In genomic region chr14:102829106-102829505, GRCh38 we compare ENCODE assay signal across 16 cellular contexts. TPM values are rescaled to one million over a fixed set of nuclear protein-coding genes. Genes with fewer than 3 reads are reported as not detected.
DNase-seq lines count a peak whose midpoint lies in the region; ATAC-seq and TF ChIP-seq lines count a peak whose summit lies in the region.
"Had no signal": no experiment of that assay in that cellular context is flagged by ENCODE, and none has a peak within 500 bp of the region (broad histone marks: within the 10 kb centered on the region; RNA-seq: fewer than 3 reads in every experiment).

No MANE protein-coding gene starts in this region.

- ATAC-seq in activated T-cell treated with anti-CD3 and anti-CD28 coated beads, Interleukin-2, amount 50 U/mL, for 72 hours (replicated peaks in 1 of 2), result no peak
- no peak for ATAC-seq in WTC11
- ATAC-seq in left colon, result no peak
- ATAC-seq in left lobe of liver, result no peak
- ATAC-seq: body of pancreas had no signal

- H3K27me3 Mint-ChIP-seq in activated T-cell treated with anti-CD3 and anti-CD28 coated beads, Interleukin-2, amount 50 U/mL, for 72 hours (ENCODE audit: low read depth), result no peaks in the 10 kb centered on the region
- no peaks in the 10 kb centered on the region for H3K27me3 Mint-ChIP-seq in WTC11 (ENCODE audit: low read depth)

- no peak overlapping the region for H3K27ac Mint-ChIP-seq in activated T-cell treated with anti-CD3 and anti-CD28 coated beads, Interleukin-2, amount 50 U/mL, for 72 hours
- H3K27ac Mint-ChIP-seq in WTC11, result peak overlapping the region; percentile 59; the same call in 1 of the 2 replicates

- H3K4me1 Mint-ChIP-seq in activated T-cell treated with anti-CD3 and anti-CD28 coated beads, Interleukin-2, amount 50 U/mL, for 72 hours (ENCODE audit: low read depth), result peaks cover 88% of the 10 kb centered on the region
- H3K4me1 Mint-ChIP-seq in WTC11, result peaks cover 76% of the 10 kb centered on the region

- H3K36me3 Mint-ChIP-seq in activated T-cell treated with anti-CD3 and anti-CD28 coated beads, Interleukin-2, amount 50 U/mL, for 72 hours (ENCODE audit: insufficient read depth in 2 of 2), result peaks cover 16 to 38% of the 10 kb centered on the region in 2 donors
- H3K36me3 Mint-ChIP-seq in WTC11, result no peaks in the 10 kb centered on the region

- H3K9me3 Mint-ChIP-seq in activated T-cell treated with anti-CD3 and anti-CD28 coated beads, Interleukin-2, amount 50 U/mL, for 72 hours, result no peaks in the 10 kb centered on the region
- H3K9me3 Mint-ChIP-seq in WTC11, result no peaks in the 10 kb centered on the region
- H3K9me3 Mint-ChIP-seq: immature natural killer cell had no signal

- H3K4me3 Mint-ChIP-seq in activated T-cell treated with anti-CD3 and anti-CD28 coated beads, Interleukin-2, amount 50 U/mL, for 72 hours, result peak overlapping the region; percentile 56 to 71
- no peak overlapping the region for H3K4me3 Mint-ChIP-seq in WTC11

- POLR2A ChIA-PET in WTC11 (lab: Charles Lee), result no interaction called here

- intact Hi-C loops in left colon (cut with DNase I, micrococcal nuclease), result no loop called here

- CTCF ChIA-PET in WTC11 (lab: Charles Lee), result interaction anchor here (0.9 to 1.6 kb wide), 2 partner anchors 134 to 276 kb away, joined by 3 to 6 read pairs; no protein-coding TSS in a partner anchor

- DNase-seq in activated T-cell treated with anti-CD3 and anti-CD28 coated beads, Interleukin-2, amount 50 U/mL, for 72 hours, result no peak
- DNase-seq in activated T-cell treated with anti-CD3 and anti-CD28 coated beads for 4 hours, result no peak
- no peak for DNase-seq in WTC11 (ENCODE audit: low spot score)
- DNase-seq in fibroblast of the conjunctiva (ENCODE audit: low read depth), result peak; percentile 41
- no peak for DNase-seq in left colon
- DNase-seq in HuH-7.5 (ENCODE audit: low spot score), result no peak
- no peak for DNase-seq in left lobe of liver (ENCODE audit: low spot score)
- DNase-seq in NCI-H82 (lab: John Stamatoyannopoulos, UW), result no peak
- DNase-seq: activated naive CD4-positive, alpha-beta T cell treated with Interleukin-2 at 50 U/mL for 16 hours; body of pancreas; GOT3; immature natural killer cell; MM.1S; NCI-H226; stimulated activated CD4-positive, alpha-beta T cell treated with anti-CD3 and anti-CD28 coated beads, Interleukin-4, amount 100 ng/mL, for 24 hours; trophoblast cell had no signal

- no peak for TF ChIP-seq CTCF in WTC11 (IDR thresholded peaks at IDR 0.05)

TF ChIP-seq in WTC11, 78 proteins besides CTCF, POLR2A, EP300 and RAD21:
- TF ChIP-seq MXD4 (CRISPR knock-in tag; IDR thresholded peaks at IDR 0.05; ENCODE audit: borderline replicate concordance), result no peak
- TF ChIP-seq CBFB (CRISPR knock-in tag; IDR thresholded peaks at IDR 0.05; ENCODE audit: low read depth), result no peak
- no peak for TF ChIP-seq ZNF416 (CRISPR knock-in tag; IDR thresholded peaks at IDR 0.05)
- no peak for TF ChIP-seq SOX15 (CRISPR knock-in tag; IDR thresholded peaks at IDR 0.05)
- TF ChIP-seq GABPB1 (CRISPR knock-in tag; IDR thresholded peaks at IDR 0.05), result no peak
- TF ChIP-seq, protein P1, sequence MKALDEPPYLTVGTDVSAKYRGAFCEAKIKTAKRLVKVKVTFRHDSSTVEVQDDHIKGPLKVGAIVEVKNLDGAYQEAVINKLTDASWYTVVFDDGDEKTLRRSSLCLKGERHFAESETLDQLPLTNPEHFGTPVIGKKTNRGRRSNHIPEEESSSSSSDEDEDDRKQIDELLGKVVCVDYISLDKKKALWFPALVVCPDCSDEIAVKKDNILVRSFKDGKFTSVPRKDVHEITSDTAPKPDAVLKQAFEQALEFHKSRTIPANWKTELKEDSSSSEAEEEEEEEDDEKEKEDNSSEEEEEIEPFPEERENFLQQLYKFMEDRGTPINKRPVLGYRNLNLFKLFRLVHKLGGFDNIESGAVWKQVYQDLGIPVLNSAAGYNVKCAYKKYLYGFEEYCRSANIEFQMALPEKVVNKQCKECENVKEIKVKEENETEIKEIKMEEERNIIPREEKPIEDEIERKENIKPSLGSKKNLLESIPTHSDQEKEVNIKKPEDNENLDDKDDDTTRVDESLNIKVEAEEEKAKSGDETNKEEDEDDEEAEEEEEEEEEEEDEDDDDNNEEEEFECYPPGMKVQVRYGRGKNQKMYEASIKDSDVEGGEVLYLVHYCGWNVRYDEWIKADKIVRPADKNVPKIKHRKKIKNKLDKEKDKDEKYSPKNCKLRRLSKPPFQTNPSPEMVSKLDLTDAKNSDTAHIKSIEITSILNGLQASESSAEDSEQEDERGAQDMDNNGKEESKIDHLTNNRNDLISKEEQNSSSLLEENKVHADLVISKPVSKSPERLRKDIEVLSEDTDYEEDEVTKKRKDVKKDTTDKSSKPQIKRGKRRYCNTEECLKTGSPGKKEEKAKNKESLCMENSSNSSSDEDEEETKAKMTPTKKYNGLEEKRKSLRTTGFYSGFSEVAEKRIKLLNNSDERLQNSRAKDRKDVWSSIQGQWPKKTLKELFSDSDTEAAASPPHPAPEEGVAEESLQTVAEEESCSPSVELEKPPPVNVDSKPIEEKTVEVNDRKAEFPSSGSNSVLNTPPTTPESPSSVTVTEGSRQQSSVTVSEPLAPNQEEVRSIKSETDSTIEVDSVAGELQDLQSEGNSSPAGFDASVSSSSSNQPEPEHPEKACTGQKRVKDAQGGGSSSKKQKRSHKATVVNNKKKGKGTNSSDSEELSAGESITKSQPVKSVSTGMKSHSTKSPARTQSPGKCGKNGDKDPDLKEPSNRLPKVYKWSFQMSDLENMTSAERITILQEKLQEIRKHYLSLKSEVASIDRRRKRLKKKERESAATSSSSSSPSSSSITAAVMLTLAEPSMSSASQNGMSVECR (CRISPR knock-in tag; IDR thresholded peaks at IDR 0.05; ENCODE audit: borderline replicate concordance), result no peak
- no peak for TF ChIP-seq CREB1 (CRISPR knock-in tag; IDR thresholded peaks at IDR 0.05)
TF ChIP-seq in WTC11: peak in this region for 0.

RNA-seq across cellular contexts. Expression of gene TRAF3, which starts 51.9 kb away (rescaled TPM):
- total RNA-seq in activated T-cell treated with anti-CD3 and anti-CD28 coated beads, Interleukin-2, amount 50 U/mL, for 72 hours, result 100 to 1,000 TPM; 123 to 137 TPM
- 8.2 to 11.2 TPM (median 9.6 TPM) in 3 replicates for total RNA-seq in WTC11 (2021)
- total RNA-seq in left colon, result 10 to 100 TPM; 22.6 to 31.6 TPM
- 8.5 TPM for total RNA-seq in left lobe of liver
